In genomic region chr22:40187389-40187788, GRCh38 we compare ENCODE assay signal across 1 cellular context.
TF ChIP-seq lines count a peak whose summit lies in the region.

No MANE protein-coding gene starts in this region.

TF ChIP-seq in H1, 55 proteins besides CTCF, POLR2A, EP300 and RAD21:
- TF ChIP-seq SAP30 (IDR thresholded peaks at IDR 0.05; ENCODE audit: insufficient read depth, insufficient replicate concordance, low read length): no peak
- no peak for TF ChIP-seq NANOG (IDR thresholded peaks at IDR 0.05; ENCODE audit: insufficient read depth, low read depth, low read length, poor library complexity, severe bottlenecking)
- no peak for TF ChIP-seq JUN (IDR thresholded peaks at IDR 0.05; ENCODE audit: low read depth, low read length)
- TF ChIP-seq BACH1 (IDR thresholded peaks at IDR 0.05; ENCODE audit: low read length): no peak
- no peak for TF ChIP-seq CTBP2 (IDR thresholded peaks at IDR 0.05; ENCODE audit: borderline replicate concordance, insufficient read depth, insufficient read length, low read length)
- TF ChIP-seq PHF8 (conservative IDR thresholded peaks at IDR 0.05; ENCODE audit: low read depth, low read length): no peak
- no peak for TF ChIP-seq E2F6 (IDR thresholded peaks at IDR 0.05)
- no peak for TF ChIP-seq CHD2 (IDR thresholded peaks at IDR 0.05; ENCODE audit: low read length)
- no peak for TF ChIP-seq GTF2F1 (IDR thresholded peaks at IDR 0.05; ENCODE audit: borderline replicate concordance, low read depth, low read length)
- no peak for TF ChIP-seq FOSL1 (IDR thresholded peaks at IDR 0.05; ENCODE audit: insufficient read depth, low read depth, low read length)
- no peak for TF ChIP-seq KDM5A (IDR thresholded peaks at IDR 0.05; ENCODE audit: low read length)
- TF ChIP-seq TAF7 (optimal IDR thresholded peaks at IDR 0.05; ENCODE audit: borderline replicate concordance, low read depth, low read length): no peak
- no peak for TF ChIP-seq MAFK (IDR thresholded peaks at IDR 0.05; ENCODE audit: low read depth, low read length)
- TF ChIP-seq SP1 (IDR thresholded peaks at IDR 0.05; ENCODE audit: low read depth, low read length): no peak
- TF ChIP-seq CBX5 (IDR thresholded peaks at IDR 0.05; ENCODE audit: low read depth, low read length): no peak
- TF ChIP-seq RXRA (IDR thresholded peaks at IDR 0.05; ENCODE audit: insufficient read depth, low read depth, low read length): no peak
- TF ChIP-seq JUND (IDR thresholded peaks at IDR 0.05; ENCODE audit: low read length): no peak
- TF ChIP-seq HDAC2 (IDR thresholded peaks at IDR 0.05; ENCODE audit: borderline replicate concordance in 1 of 2, low read depth in 2 of 2, low read length in 2 of 2): no peak
